In the genomic region with DNA sequence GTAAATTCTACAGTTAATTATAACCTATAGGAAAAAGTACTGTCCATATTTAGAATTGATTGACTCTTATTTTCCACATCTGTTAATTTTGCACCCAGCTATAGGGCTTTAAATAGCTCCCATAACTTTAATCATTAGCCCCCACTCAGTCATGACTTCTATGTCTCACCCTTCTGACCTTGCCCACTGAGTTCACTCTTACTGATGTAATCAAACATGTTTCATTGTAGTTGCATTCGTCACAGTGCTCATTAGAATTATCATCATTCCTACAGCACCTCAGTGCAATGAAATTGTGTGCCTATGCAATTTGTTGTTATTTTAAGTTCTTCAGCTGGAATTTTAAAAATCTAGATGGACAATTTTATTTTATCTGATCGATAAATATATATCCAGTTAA, we compare ENCODE assay signal across 18 cellular contexts.
"Had no signal": no experiment of that assay in that cellular context is flagged by ENCODE, and none has a peak within 500 bp of the region (broad histone marks: within the 10 kb centered on the region; RNA-seq: fewer than 3 reads in every experiment).

No MANE protein-coding gene starts in this region.

- H3K36me3 Mint-ChIP-seq: activated naive CD4-positive, alpha-beta T cell treated with anti-CD3 and anti-CD28 coated beads, Interleukin-2, amount 50 U/mL, for 72 hours; mesothelial cell of epicardium; neural progenitor cell had no signal

- H3K4me3 Mint-ChIP-seq: activated T-cell treated with anti-CD3 and anti-CD28 coated beads, Interleukin-2, amount 50 U/mL, for 4 hours; mesothelial cell of epicardium; neural progenitor cell; T-helper 2 cell treated with Interferon-gamma antibody and Interleukin-4, amounts not matched to agents 5 μg/mL and 100 μg/mL, for 36 hours had no signal

- H3K9me3 Mint-ChIP-seq: activated naive CD4-positive, alpha-beta T cell treated with anti-CD3 and anti-CD28 coated beads, Interleukin-2, amount 50 U/mL, for 72 hours; activated T-cell treated with anti-CD3 and anti-CD28 coated beads, Interleukin-2, amount 50 U/mL, for 4 hours; mesothelial cell of epicardium; neural progenitor cell; T-helper 2 cell treated with Interferon-gamma antibody and Interleukin-4, amounts not matched to agents 5 μg/mL and 100 μg/mL, for 36 hours had no signal

- H2AFZ ChIP-seq: neural progenitor cell had no signal

- H3K36me3 ChIP-seq: esophagus squamous epithelium, gastroesophageal sphincter, neural progenitor cell, ovary, stomach, thoracic aorta had no signal

- H3K4me2 ChIP-seq: neural progenitor cell had no signal

- H3K9ac ChIP-seq: neural progenitor cell had no signal

- H3K27ac Mint-ChIP-seq: activated naive CD4-positive, alpha-beta T cell treated with anti-CD3 and anti-CD28 coated beads, Interleukin-2, amount 50 U/mL, for 72 hours; mesothelial cell of epicardium; neural progenitor cell; T-helper 2 cell treated with Interferon-gamma antibody and Interleukin-4, amounts not matched to agents 5 μg/mL and 100 μg/mL, for 36 hours had no signal

- H3K27ac ChIP-seq: esophagus squamous epithelium, gastroesophageal sphincter, neural progenitor cell, stomach, thoracic aorta had no signal

- H3K9me3 ChIP-seq: esophagus squamous epithelium, gastroesophageal sphincter, ovary, stomach, thoracic aorta had no signal

- H3K4me1 ChIP-seq: neural progenitor cell had no signal

- DNase-seq: activated CD4-positive, alpha-beta T cell treated with anti-CD3 and anti-CD28 coated beads, Interleukin-2, amount 50 U/mL, for 4 hours; activated CD4-positive, CD25-positive, alpha-beta regulatory T cell treated with anti-CD3 and anti-CD28 coated beads, Interleukin-2, amount 50 U/mL, for 72 hours; activated effector memory CD4-positive, alpha-beta T cell treated with anti-CD3 and anti-CD28 coated beads, Interleukin-2, amount 50 U/mL, for 16 hours; activated T-cell treated with anti-CD3 and anti-CD28 coated beads, Interleukin-2, amount 50 U/mL, for 4 hours; amygdala; esophagus squamous epithelium; kidney; ovary; retina; stimulated activated CD4-positive, alpha-beta T cell treated with anti-CD3 and anti-CD28 coated beads, Interleukin-15, amount 100 ng/mL, for 24 hours; stimulated activated CD4-positive, alpha-beta T cell treated with anti-CD3 and anti-CD28 coated beads, Interleukin-4, amount 100 ng/mL, for 24 hours; stomach had no signal

- H3K4me3 ChIP-seq: esophagus squamous epithelium, gastroesophageal sphincter, neural progenitor cell, ovary, stomach, thoracic aorta had no signal

- H3K27me3 ChIP-seq: esophagus squamous epithelium, gastroesophageal sphincter, neural progenitor cell, ovary, stomach had no signal

- ATAC-seq: activated naive CD4-positive, alpha-beta T cell treated with anti-CD3 and anti-CD28 coated beads, Interleukin-2, amount 50 U/mL, for 72 hours; activated T-cell treated with anti-CD3 and anti-CD28 coated beads, Interleukin-2, amount 50 U/mL, for 4 hours; gastroesophageal sphincter had no signal
